In the genomic region with DNA sequence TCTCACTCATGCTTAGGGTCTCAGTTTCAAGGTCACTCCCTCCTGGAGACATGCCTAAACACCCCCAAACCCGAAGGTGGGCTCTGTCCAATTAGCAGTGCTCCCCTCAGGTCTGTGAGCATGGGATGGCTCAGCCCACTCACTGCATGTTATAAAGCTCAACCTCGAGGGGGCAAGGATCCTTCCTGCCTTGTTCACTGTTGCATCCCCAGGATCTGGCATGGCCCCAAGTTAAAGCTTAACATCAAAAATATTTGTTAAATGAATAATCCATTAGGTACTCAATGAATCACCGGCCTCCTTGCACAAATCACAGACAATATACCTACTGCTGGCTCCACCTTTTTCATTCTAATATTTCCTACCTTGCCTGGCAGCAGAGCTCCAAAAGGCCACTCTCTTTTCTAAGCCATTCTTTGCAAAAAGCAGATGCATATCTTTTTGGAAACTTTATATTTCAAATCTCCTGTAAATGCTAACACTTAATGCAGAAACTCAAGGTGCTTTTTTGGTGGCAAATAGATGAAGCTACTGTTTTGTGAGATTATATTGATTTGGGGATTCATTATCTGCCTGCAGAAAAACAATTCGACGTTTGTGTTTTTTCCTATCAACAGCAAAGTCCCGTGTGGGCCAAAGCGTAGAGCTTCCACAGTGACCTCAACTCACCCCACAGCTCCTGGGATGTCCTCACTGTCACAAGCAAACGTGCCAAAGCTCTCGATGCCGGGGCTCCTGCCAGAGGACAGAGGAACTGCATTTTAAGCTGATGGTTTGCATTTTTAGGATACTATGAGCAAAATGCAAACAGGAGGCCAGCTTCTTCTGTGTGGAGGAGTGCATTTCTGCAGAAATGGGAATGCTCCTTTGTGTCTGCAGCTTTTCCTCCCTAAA, we compare ENCODE assay signal across 2 cellular contexts.
TF ChIP-seq lines count a peak whose summit lies in the region.

No MANE protein-coding gene starts in this region.

TF ChIP-seq in IMR-90, 13 proteins besides CTCF, POLR2A, EP300 and RAD21:
- no peak for TF ChIP-seq SMC3 (IDR thresholded peaks at IDR 0.05; ENCODE audit: low read depth, low read length)
- TF ChIP-seq MAZ (IDR thresholded peaks at IDR 0.05; ENCODE audit: borderline replicate concordance, low read depth, low read length): no peak
- TF ChIP-seq USF2 (IDR thresholded peaks at IDR 0.05; ENCODE audit: low read depth, low read length): no peak
TF ChIP-seq in IMR-90: peak in this region for 0.

TF ChIP-seq in liver, 16 proteins besides CTCF, POLR2A, EP300 and RAD21:
- TF ChIP-seq GABPA (IDR thresholded peaks at IDR 0.05 in 1 of 2, conservative IDR thresholded peaks at IDR 0.05 in 1 of 2): no peak
- TF ChIP-seq FOXA1 (IDR thresholded peaks at IDR 0.05): no peak
- TF ChIP-seq, protein P1, sequence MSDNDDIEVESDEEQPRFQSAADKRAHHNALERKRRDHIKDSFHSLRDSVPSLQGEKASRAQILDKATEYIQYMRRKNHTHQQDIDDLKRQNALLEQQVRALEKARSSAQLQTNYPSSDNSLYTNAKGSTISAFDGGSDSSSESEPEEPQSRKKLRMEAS (IDR thresholded peaks at IDR 0.05): no peak
- TF ChIP-seq RXRA (IDR thresholded peaks at IDR 0.05): peak; percentile 84 to 92
- TF ChIP-seq HNF4A (conservative IDR thresholded peaks at IDR 0.05): peak; percentile 24 to 32
- peak; percentile 42 for TF ChIP-seq SP1 (IDR thresholded peaks at IDR 0.05)
